In genomic region chr3:192060160-192060783, GRCh38 we compare ENCODE assay signal across 16 cellular contexts.
DNase-seq lines count a peak whose midpoint lies in the region; ATAC-seq and TF ChIP-seq lines count a peak whose summit lies in the region.
"Had no signal": no experiment of that assay in that cellular context is flagged by ENCODE, and none has a peak within 500 bp of the region (broad histone marks: within the 10 kb centered on the region; RNA-seq: fewer than 3 reads in every experiment).

No MANE protein-coding gene starts in this region.

- no peaks in the 10 kb centered on the region for H3K27me3 ChIP-seq in Peyer's patch
- H3K27me3 ChIP-seq: SJCRH30 had no signal

- H3K36me3 ChIP-seq in Peyer's patch = no peaks in the 10 kb centered on the region
- H3K36me3 ChIP-seq: SJCRH30 had no signal

- no peak overlapping the region for H3K4me3 ChIP-seq in Peyer's patch
- H3K4me3 ChIP-seq: SJCRH30 had no signal

- H3K27ac ChIP-seq in Peyer's patch = no peak overlapping the region
- H3K27ac ChIP-seq: SJCRH30 had no signal

- TF ChIP-seq CTCF in Peyer's patch (IDR thresholded peaks at IDR 0.05) (no peak), GM10248 (IDR thresholded peaks at IDR 0.05; ENCODE audit: control extremely low read depth, extremely low read depth, low read depth, missing control alignments) (no peak)

- no peaks in the 10 kb centered on the region for H3K9me3 ChIP-seq in Peyer's patch
- H3K9me3 ChIP-seq: SJCRH30 had no signal

- no peaks in the 10 kb centered on the region for H3K4me1 ChIP-seq in Peyer's patch
- H3K4me1 ChIP-seq: SJCRH30 had no signal

- DNase-seq in DMS53 treated with DMSO at 0.1 percent for 48 hours (lab: John Stamatoyannopoulos, UW; ENCODE audit: unreplicated experiment) = peak; percentile 73
- peak; percentile 22 for DNase-seq in NCI-H128 (lab: John Stamatoyannopoulos, UW; ENCODE audit: unreplicated experiment)
- peak; percentile 60 for DNase-seq in NCI-H748 treated with DMSO at 0.1 percent for 48 hours (lab: John Stamatoyannopoulos, UW)
- DNase-seq in iPS-NIHi11 (ENCODE audit: low spot score) = peak; percentile 39
- no peak for DNase-seq in DMS 273 (lab: John Stamatoyannopoulos, UW; ENCODE audit: unreplicated experiment)
- DNase-seq in Peyer's patch = no peak
- DNase-seq in GM10248 (ENCODE audit: extremely low spot score) = no peak
- DNase-seq: activated naive CD4-positive, alpha-beta T cell treated with Interleukin-2 at 50 U/mL for 16 hours; Calu3; naive thymus-derived CD8-positive, alpha-beta T cell; NCI-H524; right cardiac atrium; SJCRH30; stimulated activated naive CD4-positive, alpha-beta T cell had no signal

- CTCF ChIA-PET in GM10248 (lab: Yijun Ruan, JAX) = no interaction called here

- POLR2A ChIA-PET in GM10248 (lab: Yijun Ruan, JAX) = no interaction called here

- no peak for ATAC-seq in HG03135 (IDR thresholded peaks at IDR 0.05; ENCODE audit: unreplicated experiment)
- ATAC-seq: left lobe of liver; naive thymus-derived CD8-positive, alpha-beta T cell; right cardiac atrium had no signal

- no peak for TF ChIP-seq POLR2A in Peyer's patch (IDR thresholded peaks at IDR 0.05)

Comparison
In these comparisons a context has a peak if more than half of its experiments do, and no peak if none do; other contexts are left out.
1. DNase-seq: peak in DMS53 treated with DMSO at 0.1 percent for 48 hours (single experiment), NCI-H128 (single experiment), NCI-H748 treated with DMSO at 0.1 percent for 48 hours (single experiment) and iPS-NIHi11 (single experiment); none in DMS 273 (single experiment), Peyer's patch (0 of 3) and GM10248 (single experiment).